In the genomic region with DNA sequence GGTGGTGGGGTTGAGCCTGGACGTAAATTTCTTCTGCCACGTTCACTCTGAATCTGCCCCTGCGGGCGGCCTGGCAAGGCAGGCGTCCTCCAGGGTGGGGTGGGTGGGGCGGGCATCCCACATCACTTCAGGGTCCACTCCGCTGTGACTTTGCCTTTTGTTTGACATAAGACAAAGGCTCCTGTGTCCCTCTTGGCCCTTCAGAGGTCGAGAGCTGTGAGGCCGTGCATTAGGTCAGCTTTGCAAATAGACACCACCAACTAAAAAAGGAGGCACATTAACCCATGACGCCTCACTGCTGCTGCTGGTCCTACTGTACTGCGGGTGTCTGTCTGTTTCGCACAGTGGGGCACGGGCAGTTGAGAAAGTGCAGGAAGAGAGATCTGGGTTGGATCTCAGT, we compare ENCODE assay signal across 21 cellular contexts.
"Had no signal": no experiment of that assay in that cellular context is flagged by ENCODE, and none has a peak within 500 bp of the region (broad histone marks: within the 10 kb centered on the region; RNA-seq: fewer than 3 reads in every experiment).

No MANE protein-coding gene starts in this region.

- H3K4me3 ChIP-seq: adrenal gland, prostate gland, right atrium auricular region, tibial nerve had no signal

- H3K27me3 ChIP-seq: adrenal gland, right atrium auricular region, tibial nerve had no signal

- FAIRE-seq: bronchial epithelial cell, islet of Langerhans had no signal

- H3K36me3 ChIP-seq: adrenal gland, prostate gland, right atrium auricular region, tibial nerve, WERI-Rb-1 had no signal

- DNase-seq: activated CD4-positive, alpha-beta T cell treated with anti-CD3 and anti-CD28 coated beads, Interleukin-2, amount 10 ng/mL, durations not matched to agents 7 days and 5 days; activated CD4-positive, CD25-positive, alpha-beta regulatory T cell treated with anti-CD3 and anti-CD28 coated beads, Interleukin-2, amount 50 U/mL, for 72 hours; activated CD8-positive, alpha-beta T cell treated with anti-CD3 and anti-CD28 coated beads for 36 hours; activated naive CD4-positive, alpha-beta T cell; activated T-cell treated with anti-CD3 and anti-CD28 coated beads, Interleukin-2, amount 50 U/mL, for 4 hours; adrenal gland; effector CD8-positive, alpha-beta T cell; left colon; mesenchymal stem cell; nephron progenitor cell; occipital lobe; stimulated activated CD4-positive, alpha-beta T cell treated with anti-CD3 and anti-CD28 coated beads, Interleukin-12 subunit alpha, Interleukin-12 subunit beta, amount 100 ng/mL, for 4 hours; stimulated activated CD4-positive, alpha-beta T cell treated with anti-CD3 and anti-CD28 coated beads, Interleukin-4, amount 100 ng/mL, for 4 hours; stimulated activated naive CD8-positive, alpha-beta T cell treated with anti-CD3 and anti-CD28 coated beads, Interleukin-15, Interleukin-2, amounts not matched to agents 100 U/mL and 50 U/mL, for 24 hours; WERI-Rb-1 had no signal

- H3K4me1 ChIP-seq: adrenal gland, prostate gland, right atrium auricular region had no signal

- H3K9me3 ChIP-seq: adrenal gland, prostate gland, right atrium auricular region, tibial nerve had no signal

- ATAC-seq: activated CD8-positive, alpha-beta T cell treated with anti-CD3 and anti-CD28 coated beads for 36 hours; activated T-cell treated with anti-CD3 and anti-CD28 coated beads, Interleukin-2, amount 50 U/mL, for 4 hours; left colon; SK-N-SH treated with all-trans-retinoic acid at 6 μM for 48 hours; stimulated activated naive CD8-positive, alpha-beta T cell treated with anti-CD3 and anti-CD28 coated beads, Interleukin-15, Interleukin-2, amounts not matched to agents 100 U/mL and 50 U/mL, for 24 hours had no signal

- H3K27ac ChIP-seq: adrenal gland, prostate gland, right atrium auricular region, WERI-Rb-1 had no signal
